In genomic region chr1:228770779-228771223, GRCh38 we compare ENCODE assay signal across 22 cellular contexts. TPM values are rescaled to one million over a fixed set of nuclear protein-coding genes. Genes with fewer than 3 reads are reported as not detected.
DNase-seq lines count a peak whose midpoint lies in the region; ATAC-seq lines count a peak whose summit lies in the region.
"Had no signal": no experiment of that assay in that cellular context is flagged by ENCODE, and none has a peak within 500 bp of the region (broad histone marks: within the 10 kb centered on the region; RNA-seq: fewer than 3 reads in every experiment).

No MANE protein-coding gene starts in this region.

- ATAC-seq in left lobe of liver, result peak; percentile 74
- no peak for ATAC-seq in stimulated activated naive CD8-positive, alpha-beta T cell treated with anti-CD3 and anti-CD28 coated beads, Interleukin-15, Interleukin-2, amounts not matched to agents 100 U/mL and 50 U/mL, for 24 hours
- ATAC-seq: activated CD8-positive, alpha-beta memory T cell treated with anti-CD3 and anti-CD28 coated beads, Interleukin-2, amount 10 ng/mL, durations not matched to agents 7 days and 5 days; body of pancreas; gastrocnemius medialis; T-cell had no signal

- DNase-seq in NCI-H1417 (lab: John Stamatoyannopoulos, UW), result peak; percentile 28 to 76 (median 33)
- DNase-seq in NCI-H1417 treated with DMSO at 0.1 percent for 48 hours (lab: John Stamatoyannopoulos, UW), result no peak
- DNase-seq in NCI-H1092 (lab: John Stamatoyannopoulos, UW), result peak; percentile 70
- DNase-seq in NCI-H2227 (lab: John Stamatoyannopoulos, UW; ENCODE audit: unreplicated experiment), result peak; percentile 62
- peak; percentile 57 for DNase-seq in left lobe of liver (ENCODE audit: low spot score)
- no peak for DNase-seq in SIG-M5 (lab: John Stamatoyannopoulos, UW)
- DNase-seq in stimulated activated naive CD8-positive, alpha-beta T cell treated with anti-CD3 and anti-CD28 coated beads, Interleukin-15, Interleukin-2, amounts not matched to agents 100 U/mL and 50 U/mL, for 24 hours, result no peak
- no peak for DNase-seq in GM19238 (ENCODE audit: insufficient read length, low spot score)
- DNase-seq: activated CD4-positive, CD25-positive, alpha-beta regulatory T cell; activated CD8-positive, alpha-beta memory T cell treated with anti-CD3 and anti-CD28 coated beads, Interleukin-2, amount 10 ng/mL, durations not matched to agents 7 days and 5 days; activated naive CD4-positive, alpha-beta T cell treated with Interleukin-2 at 50 U/mL for 16 hours; cerebellar nuclear complex; dorsolateral prefrontal cortex; gastrocnemius medialis; GOT3; Kasumi-1; mesendoderm; MV-4-11; NCI-H226; stimulated activated naive CD4-positive, alpha-beta T cell treated with Interleukin-2 at 50 U/mL for 16 hours; T-cell had no signal

RNA-seq across cellular contexts. Expression of gene RHOU, which starts 35.5 kb away (rescaled TPM):
- 19.7 TPM for total RNA-seq in left lobe of liver

Comparison
In these comparisons a context has a peak if more than half of its experiments do, and no peak if none do; other contexts are left out.
1. DNase-seq: peak in NCI-H1417 (3 of 3), NCI-H1092 (single experiment), NCI-H2227 (single experiment) and left lobe of liver (single experiment); none in NCI-H1417 treated with DMSO at 0.1 percent for 48 hours (single experiment), SIG-M5 (single experiment), stimulated activated naive CD8-positive, alpha-beta T cell treated with anti-CD3 and anti-CD28 coated beads, Interleukin-15, Interleukin-2, amounts not matched to agents 100 U/mL and 50 U/mL, for 24 hours (single experiment) and GM19238 (single experiment).